Comparison of ENCODE assay signal across 1 cellular context in genomic region chr1:235068155-235069121, GRCh38.
TF ChIP-seq lines count a peak whose summit lies in the region.

No MANE protein-coding gene starts in this region.

TF ChIP-seq in GM23338, 12 proteins besides CTCF, POLR2A, EP300 and RAD21 (continued from another document):
- TF ChIP-seq REST (IDR thresholded peaks at IDR 0.05; ENCODE audit: unreplicated experiment) (no peak), CREB1 (CRISPR knock-in tag; IDR thresholded peaks at IDR 0.05; ENCODE audit: low read depth) (no peak), ZNF331 (CRISPR knock-in tag; IDR thresholded peaks at IDR 0.05; ENCODE audit: low read depth) (no peak), NANOG (IDR thresholded peaks at IDR 0.05; ENCODE audit: borderline replicate concordance) (no peak), ETS1 (IDR thresholded peaks at IDR 0.05) (no peak), JUNB (IDR thresholded peaks at IDR 0.05; ENCODE audit: unreplicated experiment) (no peak), ZNF114 (CRISPR knock-in tag; IDR thresholded peaks at IDR 0.05) (no peak), STAT1 (IDR thresholded peaks at IDR 0.05; ENCODE audit: unreplicated experiment) (no peak), EZH2 (IDR thresholded peaks at IDR 0.05; ENCODE audit: low read depth, unreplicated experiment) (no peak)
